Comparison of ENCODE assay signal across 24 cellular contexts in genomic region chr9:134965421-134965820, GRCh38. TPM values are rescaled to one million over a fixed set of nuclear protein-coding genes. Genes with fewer than 3 reads are reported as not detected.
"Had no signal": no experiment of that assay in that cellular context is flagged by ENCODE, and none has a peak within 500 bp of the region (broad histone marks: within the 10 kb centered on the region; RNA-seq: fewer than 3 reads in every experiment).

No MANE protein-coding gene starts in this region.

- H2AFZ ChIP-seq: hepatocyte had no signal

- H3K4me1 ChIP-seq: breast epithelium, colonic mucosa had no signal

- DNase-seq: activated CD4-positive, alpha-beta memory T cell treated with anti-CD3 and anti-CD28 coated beads for 36 hours; activated CD4-positive, alpha-beta T cell treated with anti-CD3 and anti-CD28 coated beads for 48 hours; activated naive CD4-positive, alpha-beta T cell; activated naive CD8-positive, alpha-beta T cell treated with anti-CD3 and anti-CD28 coated beads, Interleukin-2, amount 10 ng/mL, durations not matched to agents 7 days and 5 days; amniotic stem cell; colonic mucosa; effector memory CD8-positive, alpha-beta T cell; glutamatergic neuron; immature natural killer cell; kidney glomerular epithelial cell; left ventricle myocardium superior; nephron progenitor cell; occipital lobe; stimulated activated CD4-positive, alpha-beta T cell treated with anti-CD3 and anti-CD28 coated beads, Interleukin-4, amount 100 ng/mL, for 1 hour; stimulated activated naive CD8-positive, alpha-beta T cell treated with anti-CD3 and anti-CD28 coated beads, Interleukin-15, Interleukin-2, amounts not matched to agents 100 U/mL and 50 U/mL, for 24 hours; T-helper 9 cell; thyroid gland had no signal

- H3K27me3 ChIP-seq: colonic mucosa, hepatocyte, thyroid gland had no signal

- H3K27me3 Mint-ChIP-seq: activated naive CD8-positive, alpha-beta T cell treated with anti-CD3 and anti-CD28 coated beads, Interleukin-2, amount 10 ng/mL, durations not matched to agents 7 days and 5 days had no signal

- H3K4me2 ChIP-seq: hepatocyte had no signal

- H3K9me3 Mint-ChIP-seq: activated CD4-positive, alpha-beta memory T cell treated with anti-CD3 and anti-CD28 coated beads for 36 hours; activated naive CD8-positive, alpha-beta T cell treated with anti-CD3 and anti-CD28 coated beads, Interleukin-2, amount 10 ng/mL, durations not matched to agents 7 days and 5 days; effector memory CD8-positive, alpha-beta T cell; immature natural killer cell; nephron progenitor cell had no signal

- H3K36me3 Mint-ChIP-seq: activated CD4-positive, alpha-beta memory T cell treated with anti-CD3 and anti-CD28 coated beads for 36 hours; activated naive CD8-positive, alpha-beta T cell treated with anti-CD3 and anti-CD28 coated beads, Interleukin-2, amount 10 ng/mL, durations not matched to agents 7 days and 5 days; immature natural killer cell; WTC11 had no signal

- H3K27ac ChIP-seq: breast epithelium, colonic mucosa, dorsolateral prefrontal cortex, esophagus muscularis mucosa, hepatocyte, thyroid gland had no signal

- H3K9me3 ChIP-seq: breast epithelium, colonic mucosa, esophagus muscularis mucosa, thyroid gland had no signal

- H3K4me1 Mint-ChIP-seq: activated naive CD8-positive, alpha-beta T cell treated with anti-CD3 and anti-CD28 coated beads, Interleukin-2, amount 10 ng/mL, durations not matched to agents 7 days and 5 days; immature natural killer cell had no signal

- H3K4me3 ChIP-seq: breast epithelium, colonic mucosa, dorsolateral prefrontal cortex, esophagus muscularis mucosa, hepatocyte, thyroid gland had no signal

- H3K4me3 Mint-ChIP-seq: activated CD4-positive, alpha-beta memory T cell treated with anti-CD3 and anti-CD28 coated beads for 36 hours; activated naive CD8-positive, alpha-beta T cell treated with anti-CD3 and anti-CD28 coated beads, Interleukin-2, amount 10 ng/mL, durations not matched to agents 7 days and 5 days; effector memory CD8-positive, alpha-beta T cell; immature natural killer cell; nephron progenitor cell; WTC11 had no signal

- H3K36me3 ChIP-seq: breast epithelium, colonic mucosa, esophagus muscularis mucosa, thyroid gland had no signal

- H3K27ac Mint-ChIP-seq: activated CD4-positive, alpha-beta memory T cell treated with anti-CD3 and anti-CD28 coated beads for 36 hours; activated naive CD8-positive, alpha-beta T cell treated with anti-CD3 and anti-CD28 coated beads, Interleukin-2, amount 10 ng/mL, durations not matched to agents 7 days and 5 days; effector memory CD8-positive, alpha-beta T cell; immature natural killer cell; nephron progenitor cell; WTC11 had no signal

RNA-seq across cellular contexts. Expression of gene FCN1, which starts 47.7 kb away (rescaled TPM):
- total RNA-seq: activated CD4-positive, alpha-beta memory T cell treated with anti-CD3 and anti-CD28 coated beads for 36 hours; hepatocyte; renal cortical epithelial cell; T-helper 1 cell treated with Interleukin-12 subunit alpha and Interleukin-12 subunit beta and Interleukin-4 antibody, amounts not matched to agents 30 ng/mL and 1 ng/mL, for 36 hours; WTC11 had no signal
- polyA plus RNA-seq: hepatocyte had no signal
